In genomic region chr6:170347091-170347490, GRCh38 we compare ENCODE assay signal across 10 cellular contexts. TPM values are rescaled to one million over a fixed set of nuclear protein-coding genes. Genes with fewer than 3 reads are reported as not detected.
DNase-seq lines count a peak whose midpoint lies in the region; ATAC-seq lines count a peak whose summit lies in the region.
"Had no signal": no experiment of that assay in that cellular context is flagged by ENCODE, and none has a peak within 500 bp of the region (broad histone marks: within the 10 kb centered on the region; RNA-seq: fewer than 3 reads in every experiment).

No MANE protein-coding gene starts in this region.

- peaks cover 37% of the 10 kb centered on the region for H3K4me1 Mint-ChIP-seq in activated CD4-positive, alpha-beta memory T cell treated with anti-CD3 and anti-CD28 coated beads, Interleukin-2, amount 10 ng/mL, durations not matched to agents 7 days and 5 days

- H3K27me3 Mint-ChIP-seq in activated CD4-positive, alpha-beta memory T cell treated with anti-CD3 and anti-CD28 coated beads, Interleukin-2, amount 10 ng/mL, durations not matched to agents 7 days and 5 days = no peaks in the 10 kb centered on the region
- H3K27me3 Mint-ChIP-seq: CD4-positive, CD25-positive, alpha-beta regulatory T cell; central memory CD8-positive, alpha-beta T cell had no signal

- CTCF ChIA-PET in activated CD4-positive, alpha-beta memory T cell treated with anti-CD3 and anti-CD28 coated beads, Interleukin-2, amount 10 ng/mL, durations not matched to agents 7 days and 5 days (lab: Charles Lee) = no interaction called here

- POLR2A ChIA-PET in activated CD4-positive, alpha-beta memory T cell treated with anti-CD3 and anti-CD28 coated beads, Interleukin-2, amount 10 ng/mL, durations not matched to agents 7 days and 5 days (lab: Charles Lee) = interaction anchor here (1.5 kb wide), 1 partner anchor 40 kb away, joined by 5 read pairs; the partner anchor contains the start of gene FAM120B

- peak overlapping the region; percentile 69 for H3K27ac Mint-ChIP-seq in activated CD4-positive, alpha-beta memory T cell treated with anti-CD3 and anti-CD28 coated beads, Interleukin-2, amount 10 ng/mL, durations not matched to agents 7 days and 5 days

- H3K36me3 Mint-ChIP-seq in activated CD4-positive, alpha-beta memory T cell treated with anti-CD3 and anti-CD28 coated beads, Interleukin-2, amount 10 ng/mL, durations not matched to agents 7 days and 5 days (ENCODE audit: low read depth) = peaks cover 64% of the 10 kb centered on the region

- ATAC-seq in GM19043 (IDR thresholded peaks at IDR 0.05; ENCODE audit: low read depth, unreplicated experiment) (peak; percentile 85), HG02938 (IDR thresholded peaks at IDR 0.05; ENCODE audit: unreplicated experiment) (peak; percentile 73), HG03439 (IDR thresholded peaks at IDR 0.05; ENCODE audit: unreplicated experiment) (no peak)

- H3K9me3 Mint-ChIP-seq in activated CD4-positive, alpha-beta memory T cell treated with anti-CD3 and anti-CD28 coated beads, Interleukin-2, amount 10 ng/mL, durations not matched to agents 7 days and 5 days = peaks cover 17% of the 10 kb centered on the region

- peak overlapping the region; percentile 2 for H3K4me3 Mint-ChIP-seq in activated CD4-positive, alpha-beta memory T cell treated with anti-CD3 and anti-CD28 coated beads, Interleukin-2, amount 10 ng/mL, durations not matched to agents 7 days and 5 days
- H3K4me3 Mint-ChIP-seq: CD4-positive, CD25-positive, alpha-beta regulatory T cell; central memory CD8-positive, alpha-beta T cell had no signal

- DNase-seq in A172 (ENCODE audit: low spot score) = peak; percentile 12
- DNase-seq in activated CD4-positive, alpha-beta memory T cell treated with anti-CD3 and anti-CD28 coated beads, Interleukin-2, amount 10 ng/mL, durations not matched to agents 7 days and 5 days = no peak
- no peak for DNase-seq in RPMI8226
- no peak for DNase-seq in OCI-M2 (lab: John Stamatoyannopoulos, UW; ENCODE audit: unreplicated experiment)
- DNase-seq in dedifferentiated amniotic fluid mesenchymal stem cell (ENCODE audit: extremely low spot score) = no peak

RNA-seq across cellular contexts. Expression of gene FAM120B, which starts 40.5 kb away (rescaled TPM):
- total RNA-seq in A172 (2014; rRNA removed; shearing (Covaris generic)) = 6.1 and 7.4 TPM in 2 replicates
- 10 to 100 TPM; 23.9 to 25.0 TPM for total RNA-seq in activated CD4-positive, alpha-beta memory T cell treated with anti-CD3 and anti-CD28 coated beads, Interleukin-2, amount 10 ng/mL, durations not matched to agents 7 days and 5 days

RNA-seq across cellular contexts. Expression of gene DLL1, which starts 56.2 kb away (rescaled TPM):
- 3.4 and 4.7 TPM in 2 replicates for total RNA-seq in A172 (2014; rRNA removed; shearing (Covaris generic))
- under 1 TPM in 1 of 2 experiments, not detected in 1; 0.20 TPM for total RNA-seq in activated CD4-positive, alpha-beta memory T cell treated with anti-CD3 and anti-CD28 coated beads, Interleukin-2, amount 10 ng/mL, durations not matched to agents 7 days and 5 days
